In genomic region chr2:47336259-47337238, GRCh38 we compare ENCODE assay signal across 9 cellular contexts. TPM values are rescaled to one million over a fixed set of nuclear protein-coding genes. Genes with fewer than 3 reads are reported as not detected.
A peak's percentile ranks its signal among the peaks of the same experiment; 100 is the strongest.
DNase-seq lines count a peak whose midpoint lies in the region; ATAC-seq and TF ChIP-seq lines count a peak whose summit lies in the region.
"Had no signal": no experiment of that assay in that cellular context is flagged by ENCODE, and none has a peak within 500 bp of the region (broad histone marks: within the 10 kb centered on the region; RNA-seq: fewer than 3 reads in every experiment).

No MANE protein-coding gene starts in this region.

- CTCF ChIA-PET in HEK293 (lab: Yijun Ruan, JAX), result interaction anchor here (0.5 to 6.5 kb wide), 13 partner anchors 9 to 434 kb away, joined by 3 to 91 read pairs (median 6); no protein-coding TSS in a partner anchor

- H3K4me1 ChIP-seq in HEK293 (ENCODE audit: control insufficient read depth, insufficient read depth, low read length), result no peaks in the 10 kb centered on the region

- in situ Hi-C loops in G401 (cut with HindIII; ENCODE audit: low sequenced_read_pairs), result no loop called here

- no peaks in the 10 kb centered on the region for H3K9me3 ChIP-seq in HEK293 (ENCODE audit: control insufficient read depth, insufficient read depth, low read depth, low read length)

- no peak for TF ChIP-seq CTCF in HEK293 (tag by site-specific recombination; IDR thresholded peaks at IDR 0.05)

- no peak for ATAC-seq in HG03175 (IDR thresholded peaks at IDR 0.05; ENCODE audit: unreplicated experiment)

- H3K36me3 ChIP-seq in HEK293 (ENCODE audit: control insufficient read depth in 2 of 2, insufficient read depth in 1 of 2, low read length in 2 of 2), result no peaks in the 10 kb centered on the region

- POLR2A ChIA-PET in HEK293 (lab: Yijun Ruan, JAX), result interaction anchor here (0.6 to 1.6 kb wide), 6 partner anchors 9 to 267 kb away, joined by 3 to 13 read pairs (median 4); partner anchors contain the start of gene MSH2

- no peak overlapping the region for H3K4me3 ChIP-seq in HEK293 (ENCODE audit: low read depth, low read length)

- no peak overlapping the region for H3K27ac ChIP-seq in HEK293 (ENCODE audit: extremely low read depth, low read depth, low read length)

- peak; percentile 83 for DNase-seq in DMS53 (lab: John Stamatoyannopoulos, UW)
- DNase-seq in RPMI8226, result peak; percentile 56
- DNase-seq in kidney tubule cell (ENCODE audit: low spot score), result peak; percentile 66
- DNase-seq in G401 (ENCODE audit: low spot score), result no peak
- DNase-seq in T1000 (lab: John Stamatoyannopoulos, UW), result no peak
- no peak for DNase-seq in DMS 273 treated with DMSO at 0.1 percent for 48 hours (lab: John Stamatoyannopoulos, UW)
- DNase-seq: MM.1S had no signal

TF ChIP-seq in HEK293, 187 proteins besides CTCF, POLR2A, EP300 and RAD21:
- TF ChIP-seq ZBTB17 (tag by site-specific recombination; IDR thresholded peaks at IDR 0.05) (0 out of 2 replicates have a peak, but pooled peaks have one; percentile 15), ZFP3 (tag by site-specific recombination; IDR thresholded peaks at IDR 0.05; ENCODE audit: low read depth) (no peak), PRDM10 (tag by site-specific recombination; IDR thresholded peaks at IDR 0.05) (no peak), ZSCAN18 (tag by site-specific recombination; IDR thresholded peaks at IDR 0.05) (no peak)

RNA-seq across cellular contexts. Expression of gene EPCAM, which starts 32.6 kb away (rescaled TPM):
- total RNA-seq in G401 (2014; rRNA removed; shearing (Covaris generic)), result 1.3 and 4.0 TPM in 2 replicates

Comparison
In these comparisons a context has a peak if more than half of its experiments do, and no peak if none do; other contexts are left out.
1. DNase-seq: peak in DMS53 (single experiment), RPMI8226 (single experiment) and kidney tubule cell (single experiment); none in G401 (single experiment), T1000 (single experiment) and DMS 273 treated with DMSO at 0.1 percent for 48 hours (single experiment).